In the genomic region with DNA sequence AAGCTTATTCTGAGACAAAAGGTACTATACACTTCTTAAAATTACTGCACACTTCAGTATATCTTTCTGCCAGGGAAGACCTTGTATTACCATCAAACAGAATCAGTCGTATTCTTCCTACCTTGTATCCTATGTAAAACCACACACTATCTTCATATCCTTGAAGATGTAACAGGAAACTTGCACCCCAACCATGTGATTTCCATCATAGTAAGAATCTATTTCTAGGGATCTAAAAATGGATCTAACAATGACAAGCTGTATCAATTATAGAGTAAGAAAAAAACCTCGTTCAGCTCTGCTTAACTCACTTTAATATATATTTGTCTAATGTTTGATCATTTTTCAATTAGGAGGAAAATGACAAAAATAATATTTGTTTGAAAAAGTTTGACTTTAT, we compare ENCODE assay signal across 14 cellular contexts.
A peak's percentile ranks its signal among the peaks of the same experiment; 100 is the strongest.
DNase-seq lines count a peak whose midpoint lies in the region; ATAC-seq and TF ChIP-seq lines count a peak whose summit lies in the region.
"Had no signal": no experiment of that assay in that cellular context is flagged by ENCODE, and none has a peak within 500 bp of the region (broad histone marks: within the 10 kb centered on the region; RNA-seq: fewer than 3 reads in every experiment).

No MANE protein-coding gene starts in this region.

- DNase-seq in PC-9 (no peak), gastrocnemius medialis (no peak), NCI-H82 treated with DMSO at 0.1 percent for 48 hours (lab: John Stamatoyannopoulos, UW; ENCODE audit: unreplicated experiment) (no peak), COLO829 (ENCODE audit: low spot score) (no peak)
- DNase-seq in stimulated activated CD4-positive, alpha-beta T cell treated with anti-CD3 and anti-CD28 coated beads, Interleukin-4, amount 100 ng/mL, for 24 hours = no peak
- DNase-seq: CD4-positive, alpha-beta memory T cell; COR-L47; DND-41; GDM1 had no signal

- H3K36me3 ChIP-seq in PC-9 (ENCODE audit: low read depth) = no peaks in the 10 kb centered on the region
- H3K36me3 ChIP-seq in muscle layer of duodenum (ENCODE audit: control insufficient read depth in 1 of 2, insufficient read depth in 2 of 2, low read length in 2 of 2) = no peaks in the 10 kb centered on the region
- no peaks in the 10 kb centered on the region for H3K36me3 ChIP-seq in gastrocnemius medialis
- H3K36me3 ChIP-seq: HAP-1 had no signal

- intact Hi-C loops in PC-9 (cut with micrococcal nuclease; ENCODE audit: unreplicated experiment) (no loop called here), gastrocnemius medialis (cut with DNase I; ENCODE audit: low total_unique reads) (loop anchor here (5.0 kb wide), 1 partner anchor 46 kb away; no protein-coding TSS in a partner anchor)

- peak overlapping the region; percentile 77 for H3K27ac ChIP-seq in PC-9
- H3K27ac ChIP-seq in muscle layer of duodenum (ENCODE audit: low read length) = peak overlapping the region; percentile 60
- H3K27ac ChIP-seq in gastrocnemius medialis = peak overlapping the region; percentile 68 to 79 (median 76)
- H3K27ac ChIP-seq: C4-2B, HL-60 had no signal

- peaks cover 29% of the 10 kb centered on the region for H3F3A ChIP-seq in PC-9 (ENCODE audit: insufficient read depth, low read depth)

- H3K4me1 ChIP-seq in PC-9 (replicated peaks; ENCODE audit: insufficient read depth) = peaks cover 38% of the 10 kb centered on the region
- no peaks in the 10 kb centered on the region for H3K4me1 ChIP-seq in muscle layer of duodenum (ENCODE audit: control insufficient read depth in 1 of 2, insufficient read depth in 2 of 2, low read length in 2 of 2)
- H3K4me1 ChIP-seq in gastrocnemius medialis = peaks cover 22 to 38% of the 10 kb centered on the region in 2 donors
- H3K4me1 ChIP-seq: HAP-1 had no signal

- peak overlapping the region; percentile 63 for H3K4me2 ChIP-seq in PC-9

- in situ Hi-C loops in gastrocnemius medialis (cut with MboI; ENCODE audit: low sequenced_read_pairs in 4 of 4) = no loop called here

- no TSS peak for BruUV-seq in PC-9 (replicated peaks; lab: Mats Ljungman, UMichigan)

- TF ChIP-seq POLR2A in gastrocnemius medialis (IDR thresholded peaks at IDR 0.05) = no peak

- H3K79me2 ChIP-seq in PC-9 (ENCODE audit: low read depth) = no peaks in the 10 kb centered on the region

- H3K9me3 ChIP-seq in PC-9 (ENCODE audit: insufficient read depth, low read depth) (peaks cover 3% of the 10 kb centered on the region; the same call in 1 of the 2 replicates), muscle layer of duodenum (ENCODE audit: control insufficient read depth in 1 of 2, low read length in 2 of 2) (no peaks in the 10 kb centered on the region), gastrocnemius medialis (no peaks in the 10 kb centered on the region)
- H3K9me3 ChIP-seq: HAP-1 had no signal

- H2AFZ ChIP-seq in PC-9 = no peak overlapping the region

- H3K27me3 ChIP-seq in PC-9 (ENCODE audit: insufficient read depth, low read depth) (no peaks in the 10 kb centered on the region), muscle layer of duodenum (ENCODE audit: low read depth, low read length) (no peaks in the 10 kb centered on the region), gastrocnemius medialis (no peaks in the 10 kb centered on the region)

- H3K4me3 ChIP-seq in PC-9 (0 out of 2 replicates have a peak overlapping the region, but pooled peaks have one; percentile 31), muscle layer of duodenum (ENCODE audit: low read depth in 1 of 2, low read length in 2 of 2) (no peak overlapping the region), gastrocnemius medialis (peak overlapping the region; percentile 2 to 26 (median 12))
- H3K4me3 ChIP-seq: HAP-1 had no signal

- POLR2A ChIA-PET in PC-9 (lab: Charles Lee; ENCODE audit: unreplicated experiment) = no interaction called here

- H4K20me1 ChIP-seq in PC-9 (ENCODE audit: insufficient read depth) = no peaks in the 10 kb centered on the region

- peak; percentile 84 to 91 for ATAC-seq in gastrocnemius medialis
- ATAC-seq in HG03196 (IDR thresholded peaks at IDR 0.05; ENCODE audit: unreplicated experiment) = no peak

- TF ChIP-seq CTCF in PC-9 (conservative IDR thresholded peaks at IDR 0.05) = no peak
- no peak for TF ChIP-seq CTCF in gastrocnemius medialis (IDR thresholded peaks at IDR 0.05 in 4 of 5, conservative IDR thresholded peaks at IDR 0.05 in 1 of 5)

- H3K9me2 ChIP-seq in PC-9 (ENCODE audit: insufficient read depth) = no peaks in the 10 kb centered on the region

- CTCF ChIA-PET in PC-9 (lab: Charles Lee) = no interaction called here

Comparison
In these comparisons a context has a peak if more than half of its experiments do, and no peak if none do; other contexts are left out.
1. H3K4me3 ChIP-seq: peak in PC-9 (single experiment) and gastrocnemius medialis (4 of 4); none in muscle layer of duodenum (0 of 2).
2. Peak in every context shown above with its lines, with median percentiles within 50 percentile points of each other: H3K27ac ChIP-seq.